9 cellular contexts compared by ENCODE assay signal in genomic region chr20:19885981-19886665, GRCh38.
DNase-seq lines count a peak whose midpoint lies in the region; ATAC-seq, FAIRE-seq and TF ChIP-seq lines count a peak whose summit lies in the region.
"Had no signal": no experiment of that assay in that cellular context is flagged by ENCODE, and none has a peak within 500 bp of the region (broad histone marks: within the 10 kb centered on the region; RNA-seq: fewer than 3 reads in every experiment).

No MANE protein-coding gene starts in this region.

- H3K9me3 Mint-ChIP-seq in effector memory CD8-positive, alpha-beta T cell: no peaks in the 10 kb centered on the region

- H3K27me3 Mint-ChIP-seq in effector memory CD8-positive, alpha-beta T cell: peaks cover 20 to 24% of the 10 kb centered on the region in 2 donors

- H3K4me1 ChIP-seq in HUES48 (ENCODE audit: control insufficient read depth, insufficient read depth, low read length): peaks cover 2% of the 10 kb centered on the region; the same call in 1 of the 2 replicates
- peaks cover 18 to 36% of the 10 kb centered on the region in 2 donors for H3K4me1 ChIP-seq in breast epithelium
- H3K4me1 ChIP-seq in HepG2 (ENCODE audit: insufficient read depth, low read length): peaks cover 77% of the 10 kb centered on the region

- in situ Hi-C loops in HepG2 (cut with HindIII; ENCODE audit: extremely low pct_ligation_motif_present, low pct_unique_long_range_greater_than_20kb): no loop called here

- H2AFZ ChIP-seq in HepG2 (ENCODE audit: low read length): peak overlapping the region; percentile 18

- BruUV-seq in HepG2 (replicated peaks; lab: Mats Ljungman, UMichigan): no TSS peak

- H3K9me3 ChIP-seq in HUES48 (ENCODE audit: control insufficient read depth, insufficient read depth, low read length) (no peaks in the 10 kb centered on the region), breast epithelium (peaks cover 0 to under 1% of the 10 kb centered on the region in 2 donors), HepG2 (ENCODE audit: low read length) (no peaks in the 10 kb centered on the region)

- H3K4me1 Mint-ChIP-seq in effector memory CD8-positive, alpha-beta T cell (ENCODE audit: low read depth in 2 of 2): no peaks in the 10 kb centered on the region

- no peaks in the 10 kb centered on the region for H3K27me3 ChIP-seq in HUES48 (ENCODE audit: control insufficient read depth, insufficient read depth, low read length)
- H3K27me3 ChIP-seq in breast epithelium: no peaks in the 10 kb centered on the region
- H3K27me3 ChIP-seq in HepG2 (ENCODE audit: control insufficient read depth in 1 of 2, insufficient read depth in 2 of 2, low read length in 2 of 2): peaks cover 0 to 17% of the 10 kb centered on the region in 2 experiments; a peak in 2 of 5 replicates

- H3K79me2 ChIP-seq in HepG2 (ENCODE audit: insufficient read depth, low read length): no peaks in the 10 kb centered on the region

- no peak for TF ChIP-seq POLR2A in breast epithelium (IDR thresholded peaks at IDR 0.05)
- TF ChIP-seq POLR2A in HepG2 (IDR thresholded peaks at IDR 0.05; ENCODE audit: insufficient read depth in 1 of 2, low read depth in 2 of 2, low read length in 2 of 2): no peak; a peak in 1 of 4 replicates

- no peaks in the 10 kb centered on the region for H3K36me3 Mint-ChIP-seq in effector memory CD8-positive, alpha-beta T cell (ENCODE audit: insufficient read depth)

- whole genome bisulfite sequencing in HepG2 (ENCODE audit: low lambda C conversion rate): 5% methylated on average over 15 of the region's 15 CpGs

- no peaks in the 10 kb centered on the region for H3K36me3 ChIP-seq in HUES48 (ENCODE audit: control insufficient read depth, insufficient read depth, low read length)
- H3K36me3 ChIP-seq in breast epithelium: no peaks in the 10 kb centered on the region
- H3K36me3 ChIP-seq in HepG2 (replicated peaks in 1 of 2; ENCODE audit: control insufficient read depth in 1 of 2, insufficient read depth in 2 of 2, low read length in 2 of 2): no peaks in the 10 kb centered on the region

- CTCF ChIA-PET in HepG2 (lab: Yijun Ruan, JAX; ENCODE audit: low intra/inter-chr PET ratio, low total read pairs): no interaction called here

- peak; percentile 54 to 62 for DNase-seq in breast epithelium (ENCODE audit: low spot score in 2 of 2)
- peak; percentile 73 for DNase-seq in HepG2 (ENCODE audit: low spot score)
- DNase-seq in GOT3 (lab: John Stamatoyannopoulos, UW): no peak
- DNase-seq in effector memory CD8-positive, alpha-beta T cell: no peak
- DNase-seq in activated naive CD4-positive, alpha-beta T cell (lab: John Stamatoyannopoulos, UW): no peak

- H4K20me1 ChIP-seq in HepG2 (ENCODE audit: insufficient read depth, low read length): no peaks in the 10 kb centered on the region

- intact Hi-C loops in breast epithelium (cut with DNase I; ENCODE audit: low total_unique reads) (loop anchor here (10.0 kb wide), 1 partner anchor 89 kb away; no protein-coding TSS in a partner anchor), HepG2 (cut with micrococcal nuclease; ENCODE audit: unreplicated experiment) (loop anchor here (1.0 to 5.0 kb wide), 5 partner anchors 78 to 197 kb away; no protein-coding TSS in a partner anchor)

- no peak overlapping the region for H3K27ac Mint-ChIP-seq in effector memory CD8-positive, alpha-beta T cell

- TF ChIP-seq CTCF in breast epithelium (IDR thresholded peaks at IDR 0.05): no peak
- no peak for TF ChIP-seq CTCF in HepG2 (CRISPR knock-in tag; IDR thresholded peaks at IDR 0.05)

- TF ChIP-seq EP300 in HepG2 (IDR thresholded peaks at IDR 0.05; ENCODE audit: low read depth in 2 of 2, low read length in 2 of 2) (no peak; a peak in 1 of 4 replicates), HepG2 (CRISPR knock-in tag; IDR thresholded peaks at IDR 0.05; ENCODE audit: borderline replicate concordance) (0 out of 2 replicates have a peak, but pooled peaks have one; percentile 20)

- H3K9ac ChIP-seq in HUES48 (ENCODE audit: low read depth, low read length) (no peak overlapping the region), HepG2 (ENCODE audit: insufficient read depth, low read depth, low read length) (peak overlapping the region; percentile 46; the same call in 1 of the 2 replicates)

- no peak for FAIRE-seq in HepG2 (lab: Jason Lieb, UNC)

- H3K4me2 ChIP-seq in HepG2 (ENCODE audit: low read depth, low read length): peak overlapping the region; percentile 85

- peak; percentile 48 for ATAC-seq in HepG2
- ATAC-seq in effector memory CD8-positive, alpha-beta T cell (replicated peaks): no peak
- no peak for ATAC-seq in GM21515 (IDR thresholded peaks at IDR 0.05; ENCODE audit: unreplicated experiment)

- H3K4me3 ChIP-seq in HUES48 (ENCODE audit: low read depth, low read length) (no peak overlapping the region), breast epithelium (peak overlapping the region; percentile 17 to 62 (median 27)), HepG2 (replicated peaks in 1 of 3; ENCODE audit: insufficient read depth in 1 of 3, low read depth in 2 of 3, low read length in 3 of 3) (peak overlapping the region; percentile 37 to 72 (median 46))
- H3K4me3 ChIP-seq: SK-N-MC had no signal

- H3K27ac ChIP-seq in HUES48 (ENCODE audit: low read depth, low read length): peak overlapping the region; percentile 50
- peak overlapping the region; percentile 94 to 95 for H3K27ac ChIP-seq in breast epithelium
- peak overlapping the region; percentile 32 for H3K27ac ChIP-seq in HepG2 (ENCODE audit: extremely low read length, insufficient read depth, low read length)
- peak overlapping the region; percentile 72 for H3K27ac ChIP-seq in temporal lobe (ENCODE audit: low read depth, low read length)
- H3K27ac ChIP-seq: SK-N-MC had no signal

- no peak overlapping the region for H3K4me3 Mint-ChIP-seq in effector memory CD8-positive, alpha-beta T cell

- POLR2A ChIA-PET in HepG2 (lab: Yijun Ruan, JAX): interaction anchor here (0.7 to 3.6 kb wide), 4 partner anchors 16 to 538 kb away, joined by 3 to 20 read pairs (median 4); partner anchors contain the start of gene RIN2

- TF ChIP-seq RAD21 in HepG2 (CRISPR knock-in tag; IDR thresholded peaks at IDR 0.05): no peak

TF ChIP-seq in HepG2, 621 proteins besides CTCF, POLR2A, EP300 and RAD21 (continues in another document):
- TF ChIP-seq ZFAT (CRISPR knock-in tag; conservative IDR thresholded peaks at IDR 0.05): no peak
- peak; percentile 48; the same call in 1 of the 2 replicates for TF ChIP-seq ETV5 (CRISPR knock-in tag; IDR thresholded peaks at IDR 0.05; ENCODE audit: borderline replicate concordance)
- TF ChIP-seq ATF2 (CRISPR knock-in tag; IDR thresholded peaks at IDR 0.05): 0 out of 2 replicates have a peak, but pooled peaks have one; percentile 12
- TF ChIP-seq SP5 (CRISPR knock-in tag; IDR thresholded peaks at IDR 0.05; ENCODE audit: borderline replicate concordance, low read depth): no peak

Comparison
In these comparisons a context has a peak if more than half of its experiments do, and no peak if none do; other contexts are left out.
1. H3K27ac ChIP-seq: peak in every context shown above with its lines; median percentile 94 in breast epithelium; 72 in temporal lobe; 50 in HUES48; 32 in HepG2.
2. DNase-seq: peak in breast epithelium (2 of 2) and HepG2 (single experiment); none in GOT3 (single experiment), effector memory CD8-positive, alpha-beta T cell (0 of 3) and activated naive CD4-positive, alpha-beta T cell (0 of 4).